ENCODE assay signal across 12 cellular contexts in genomic region chr17:6712854-6713129, GRCh38. TPM values are rescaled to one million over a fixed set of nuclear protein-coding genes. Genes with fewer than 3 reads are reported as not detected.
DNase-seq lines count a peak whose midpoint lies in the region; ATAC-seq, FAIRE-seq and TF ChIP-seq lines count a peak whose summit lies in the region.
"Had no signal": no experiment of that assay in that cellular context is flagged by ENCODE, and none has a peak within 500 bp of the region (broad histone marks: within the 10 kb centered on the region; RNA-seq: fewer than 3 reads in every experiment).

No MANE protein-coding gene starts in this region.

- peaks cover 0 to 21% (median 14%) of the 10 kb centered on the region in 9 donors for H3K4me1 ChIP-seq in heart right ventricle
- H3K4me1 ChIP-seq in mesendoderm (ENCODE audit: control insufficient read depth, low read depth, low read length), result no peaks in the 10 kb centered on the region
- H3K4me1 ChIP-seq in vagina, result peaks cover 22% of the 10 kb centered on the region
- H3K4me1 ChIP-seq: colonic mucosa, pancreas, uterus had no signal

- DNase-seq in heart right ventricle, result no peak
- DNase-seq in Right ventricle myocardium inferior (ENCODE audit: missing footprints), result no peak
- DNase-seq in coronary artery (ENCODE audit: low spot score), result no peak
- no peak for DNase-seq in mesendoderm
- DNase-seq in vagina (ENCODE audit: extremely low spot score in 2 of 2), result no peak
- no peak for DNase-seq in sciatic nerve (ENCODE audit: low spot score)
- no peak for DNase-seq in HTR-8/SVneo (ENCODE audit: insufficient read length, low spot score)
- no peak for DNase-seq in NCI-H748 (lab: John Stamatoyannopoulos, UW; ENCODE audit: unreplicated experiment)
- DNase-seq: colonic mucosa, uterus had no signal

- no peak overlapping the region for H2BK5ac ChIP-seq in mesendoderm (ENCODE audit: low read length)

- no peak for TF ChIP-seq CTCF in heart right ventricle (IDR thresholded peaks at IDR 0.05)
- no peak for TF ChIP-seq CTCF in coronary artery (IDR thresholded peaks at IDR 0.05)
- no peak for TF ChIP-seq CTCF in vagina (IDR thresholded peaks at IDR 0.05)

- intact Hi-C loops in heart right ventricle (cut with DNase I) (no loop called here), Right ventricle myocardium inferior (cut with DNase I) (no loop called here), vagina (cut with DNase I) (no loop called here), sciatic nerve (cut with DNase I) (no loop called here)

- WGBS in heart right ventricle, 2 donors, result 11 to 15% methylated on average over 14 of the region's 14 CpGs
- no CpG with 5 or more reads among the region's 14 CpGs for WGBS in mesendoderm (ENCODE audit: extremely low coverage, insufficient coverage, low lambda C conversion rate)

- H3K9me3 ChIP-seq in heart right ventricle (peaks cover 0 to 19% (median 5%) of the 10 kb centered on the region in 11 donors), vagina (no peaks in the 10 kb centered on the region)
- H3K9me3 ChIP-seq: colonic mucosa, pancreas had no signal

- H3K9ac ChIP-seq in mesendoderm (ENCODE audit: low read length), result peak overlapping the region; percentile 60

- H3K18ac ChIP-seq in mesendoderm (ENCODE audit: low read length), result no peak overlapping the region

- no peaks in the 10 kb centered on the region for H3K79me1 ChIP-seq in mesendoderm (ENCODE audit: low read length)

- FAIRE-seq in HTR-8/SVneo (lab: Jason Lieb, UNC), result no peak
- FAIRE-seq: pancreas had no signal

- H3K4me3 ChIP-seq in heart right ventricle (peak overlapping the region in 9 of 10 donors; percentile 16 to 56 (median 44)), coronary artery (peak overlapping the region; percentile 56), mesendoderm (ENCODE audit: low read length) (no peak overlapping the region), vagina (peak overlapping the region; percentile 14 to 30)
- H3K4me3 ChIP-seq: colonic mucosa had no signal

- H4K5ac ChIP-seq in mesendoderm (ENCODE audit: low read length), result no peak overlapping the region

- H3K79me2 ChIP-seq in mesendoderm (ENCODE audit: control insufficient read depth, insufficient read depth, low read length), result no peaks in the 10 kb centered on the region

- TF ChIP-seq POLR2A in vagina (IDR thresholded peaks at IDR 0.05), result no peak

- H2AK5ac ChIP-seq in mesendoderm (ENCODE audit: low read length), result no peak overlapping the region

- H2BK120ac ChIP-seq in mesendoderm (ENCODE audit: low read depth, low read length), result no peak overlapping the region

- H3K4me2 ChIP-seq in mesendoderm (ENCODE audit: low read length), result peak overlapping the region; percentile 73

- H3K27me3 ChIP-seq in heart right ventricle (peaks cover 0 to 59% (median 55%) of the 10 kb centered on the region in 7 donors), mesendoderm (ENCODE audit: insufficient read depth, low read length, poor library complexity) (no peaks in the 10 kb centered on the region), vagina (no peaks in the 10 kb centered on the region)

- H3K36me3 ChIP-seq in heart right ventricle (no peaks in the 10 kb centered on the region), mesendoderm (ENCODE audit: control insufficient read depth, insufficient read depth, low read length) (no peaks in the 10 kb centered on the region), vagina (no peaks in the 10 kb centered on the region)
- H3K36me3 ChIP-seq: colonic mucosa, pancreas, uterus had no signal

- H3K4ac ChIP-seq in mesendoderm (ENCODE audit: low read depth, low read length), result no peak overlapping the region

- H4K8ac ChIP-seq in mesendoderm (ENCODE audit: low read depth, low read length), result no peak overlapping the region

- ATAC-seq in heart right ventricle (no peak), Right ventricle myocardium inferior (no peak), sciatic nerve (no peak)

- no peak overlapping the region for H2BK15ac ChIP-seq in mesendoderm (replicated peaks; ENCODE audit: low read depth)

- H3K27ac ChIP-seq in heart right ventricle (no peak overlapping the region), coronary artery (no peak overlapping the region), mesendoderm (ENCODE audit: low read depth, low read length) (no peak overlapping the region), vagina (no peak overlapping the region)
- H3K27ac ChIP-seq: colonic mucosa, pancreas, uterus had no signal

- no peak overlapping the region for H3K23ac ChIP-seq in mesendoderm (ENCODE audit: low read length)

- H3K56ac ChIP-seq in mesendoderm (ENCODE audit: low read length), result peak overlapping the region; percentile 84

RNA-seq across cellular contexts. Expression of gene SLC13A5, which starts 0.4 kb away (rescaled TPM):
- under 1 TPM in 2 of 10 donors, not detected in 8; 0.17 to 0.36 TPM for total RNA-seq in heart right ventricle
- under 1 TPM in 1 of 2 donors, not detected in 1; 0.03 TPM for polyA plus RNA-seq in heart right ventricle
- not detected for total RNA-seq in Right ventricle myocardium inferior
- 0.35 TPM for polyA plus RNA-seq in mesendoderm (2013, experiment 1 of 2)
- 0.25 TPM for polyA plus RNA-seq in mesendoderm (2013, experiment 2 of 2)
- total RNA-seq in vagina, result 1.7 TPM
- 0.62 TPM for total RNA-seq in sciatic nerve
- polyA plus RNA-seq: immature natural killer cell had no signal

RNA-seq across cellular contexts. Expression of gene XAF1, which starts 43.1 kb away (rescaled TPM):
- total RNA-seq in heart right ventricle (10 to 100 TPM; 12.8 to 59.8 (median 28.1) TPM), Right ventricle myocardium inferior (16.8 TPM), vagina (43.0 TPM), sciatic nerve (67.4 TPM)
- polyA plus RNA-seq in heart right ventricle, result 10 to 100 TPM; 12.4 to 94.8 TPM
- 0.04 TPM for polyA plus RNA-seq in mesendoderm (2013, experiment 1 of 2)
- polyA plus RNA-seq in mesendoderm (2013, experiment 2 of 2), result 0.08 TPM
